ENCODE assay signal across 9 cellular contexts in genomic region chr1:42420911-42421585, GRCh38. TPM values are rescaled to one million over a fixed set of nuclear protein-coding genes. Genes with fewer than 3 reads are reported as not detected.
DNase-seq lines count a peak whose midpoint lies in the region; ATAC-seq, FAIRE-seq and TF ChIP-seq lines count a peak whose summit lies in the region.
"Had no signal": no experiment of that assay in that cellular context is flagged by ENCODE, and none has a peak within 500 bp of the region (broad histone marks: within the 10 kb centered on the region; RNA-seq: fewer than 3 reads in every experiment).

No MANE protein-coding gene starts in this region.

- H3K27ac Mint-ChIP-seq in type B pancreatic cell: no peak overlapping the region

- H3K36me3 Mint-ChIP-seq in type B pancreatic cell: no peaks in the 10 kb centered on the region

- H3K4me3 ChIP-seq in right atrium auricular region: no peak overlapping the region
- no peak overlapping the region for H3K4me3 ChIP-seq in lower leg skin (ENCODE audit: low read depth, poor library complexity, severe bottlenecking)

- H3K36me3 ChIP-seq in right atrium auricular region: no peaks in the 10 kb centered on the region

- no peaks in the 10 kb centered on the region for H3K9me3 ChIP-seq in right atrium auricular region

- no peak for FAIRE-seq in GM12891 (lab: Jason Lieb, UNC)
- FAIRE-seq: frontal cortex had no signal

- peak overlapping the region; percentile 18 for H3K4me3 Mint-ChIP-seq in type B pancreatic cell

- no peak for TF ChIP-seq CTCF in right atrium auricular region (IDR thresholded peaks at IDR 0.05)
- no peak for TF ChIP-seq CTCF in type B pancreatic cell (conservative IDR thresholded peaks at IDR 0.05)
- no peak for TF ChIP-seq CTCF in lower leg skin (IDR thresholded peaks at IDR 0.05)

- intact Hi-C loops in lower leg skin (cut with DNase I; ENCODE audit: low total_unique reads): no loop called here

- H3K4me1 Mint-ChIP-seq in type B pancreatic cell (ENCODE audit: unreplicated experiment): peaks cover 19% of the 10 kb centered on the region

- H3K27me3 Mint-ChIP-seq in type B pancreatic cell: peaks cover 7% of the 10 kb centered on the region

- H3K27ac ChIP-seq in right atrium auricular region: peak overlapping the region; percentile 46 to 69

- no peaks in the 10 kb centered on the region for H3K27me3 ChIP-seq in right atrium auricular region

- peaks cover 0 to 28% of the 10 kb centered on the region in 2 donors for H3K4me1 ChIP-seq in right atrium auricular region

- DNase-seq in M059J (ENCODE audit: low read depth) (peak; percentile 58), right atrium auricular region (ENCODE audit: low spot score) (no peak), type B pancreatic cell (ENCODE audit: extremely low spot score, unreplicated experiment) (no peak), lower leg skin (ENCODE audit: low spot score in 2 of 2) (no peak), activated gamma-delta T cell (lab: John Stamatoyannopoulos, UW) (no peak), GM12891 (ENCODE audit: insufficient read length, low spot score) (no peak)

- TF ChIP-seq POLR2A in lower leg skin (IDR thresholded peaks at IDR 0.05): no peak
- TF ChIP-seq POLR2A in GM12891 (IDR thresholded peaks at IDR 0.05; ENCODE audit: low read depth, low read length): no peak

- ATAC-seq in SK-N-SH treated with all-trans-retinoic acid at 6 μM for 48 hours (peak; percentile 72), GM21529 (IDR thresholded peaks at IDR 0.05; ENCODE audit: unreplicated experiment) (no peak)

- no peaks in the 10 kb centered on the region for H3K9me3 Mint-ChIP-seq in type B pancreatic cell

- WGBS in lower leg skin, 2 donors: 14 to 20% methylated on average over 10 of the region's 10 CpGs

TF ChIP-seq in SK-N-SH treated with all-trans-retinoic acid at 6 μM for 48 hours, 23 proteins besides CTCF, POLR2A, EP300 and RAD21:
- TF ChIP-seq TCF4 (CRISPR knock-in tag; IDR thresholded peaks at IDR 0.05; ENCODE audit: borderline replicate concordance) (peak; percentile 51; the same call in 1 of the 2 replicates), ZFP30 (CRISPR knock-in tag; IDR thresholded peaks at IDR 0.05) (no peak)

TF ChIP-seq in GM12891, 5 proteins besides CTCF, POLR2A, EP300 and RAD21:
- TF ChIP-seq SPI1 (IDR thresholded peaks at IDR 0.05; ENCODE audit: low read depth, low read length) (no peak), PAX5 (IDR thresholded peaks at IDR 0.05; ENCODE audit: insufficient read depth, low read length, severe bottlenecking) (no peak), POLR2AphosphoS5 (IDR thresholded peaks at IDR 0.05; ENCODE audit: low read depth, low read length) (no peak), TAF1 (IDR thresholded peaks at IDR 0.05; ENCODE audit: low read depth, low read length) (no peak), POU2F2 (IDR thresholded peaks at IDR 0.05; ENCODE audit: low read depth, low read length) (no peak)
TF ChIP-seq in GM12891: peak in this region for 0.

RNA-seq across cellular contexts. Expression of gene ZMYND12, which starts 34.8 kb away (rescaled TPM):
- total RNA-seq in M059J (2014; rRNA removed; shearing (Covaris generic)): 0.10 TPM in 1 of 2 replicates, not detected in the other
- total RNA-seq in right atrium auricular region (1 to 10 TPM in 1 of 2 donors, under 1 TPM in 1; 0.26 to 3.4 TPM), type B pancreatic cell (ENCODE audit: low replicate concordance) (1.5 and 1.8 TPM in 2 replicates), lower leg skin (1 to 10 TPM in 1 of 4 donors, under 1 TPM in 2, not detected in 1; 0.25 to 8.0 (median 0.42) TPM)
- polyA plus RNA-seq in GM12891 (2012; ENCODE audit: low read depth, missing spikeins): 0.63 TPM
- total RNA-seq: frontal cortex had no signal

RNA-seq across cellular contexts. Expression of gene PPCS, which starts 35.3 kb away (rescaled TPM):
- total RNA-seq in M059J (2014; rRNA removed; shearing (Covaris generic)): 60.5 and 81.7 TPM in 2 replicates
- total RNA-seq in right atrium auricular region: 10 to 100 TPM; 36.8 to 42.6 TPM
- total RNA-seq in type B pancreatic cell (ENCODE audit: low replicate concordance): 45.5 and 64.7 TPM in 2 replicates
- 100 to 1,000 TPM in 2 of 4 donors, 10 to 100 TPM in 2; 68.5 to 115 (median 89.7) TPM for total RNA-seq in lower leg skin
- 49.1 TPM for polyA plus RNA-seq in GM12891 (2012; ENCODE audit: low read depth, missing spikeins)

RNA-seq across cellular contexts. Expression of gene RIMKLA, which starts 40.5 kb away (rescaled TPM):
- not detected in 2 replicates for total RNA-seq in M059J (2014; rRNA removed; shearing (Covaris generic))
- 1 to 10 TPM; 3.8 to 4.7 TPM for total RNA-seq in right atrium auricular region
- 2.3 and 3.8 TPM in 2 replicates for total RNA-seq in type B pancreatic cell (ENCODE audit: low replicate concordance)
- under 1 TPM in 3 of 4 donors, not detected in 1; 0.04 to 0.34 (median 0.26) TPM for total RNA-seq in lower leg skin
- polyA plus RNA-seq in GM12891 (2012; ENCODE audit: low read depth, missing spikeins): 1.8 TPM

RNA-seq across cellular contexts. Expression of gene CCDC30, which starts 42.0 kb away (rescaled TPM):
- 0.34 TPM in 1 of 2 replicates, not detected in the other for total RNA-seq in M059J (2014; rRNA removed; shearing (Covaris generic))
- total RNA-seq in right atrium auricular region (under 1 TPM; 0.47 to 0.63 TPM), type B pancreatic cell (ENCODE audit: low replicate concordance) (6.9 and 9.3 TPM in 2 replicates), lower leg skin (1 to 10 TPM in 2 of 4 donors, under 1 TPM in 2; 0.38 to 2.2 (median 1.0) TPM)
- 0.36 TPM for polyA plus RNA-seq in GM12891 (2012; ENCODE audit: low read depth, missing spikeins)
